9 cellular contexts compared by ENCODE assay signal in genomic region chr14:102568115-102568614, GRCh38. TPM values are rescaled to one million over a fixed set of nuclear protein-coding genes. Genes with fewer than 3 reads are reported as not detected.
DNase-seq lines count a peak whose midpoint lies in the region; ATAC-seq and TF ChIP-seq lines count a peak whose summit lies in the region.
"Had no signal": no experiment of that assay in that cellular context is flagged by ENCODE, and none has a peak within 500 bp of the region (broad histone marks: within the 10 kb centered on the region; RNA-seq: fewer than 3 reads in every experiment).

No MANE protein-coding gene starts in this region.

- H2AFZ ChIP-seq in OCI-LY1 (ENCODE audit: low read length): no peak overlapping the region

- H3K36me3 Mint-ChIP-seq in CD4-positive, alpha-beta T cell (ENCODE audit: low read depth): no peaks in the 10 kb centered on the region
- H3K36me3 Mint-ChIP-seq in activated naive CD4-positive, alpha-beta T cell treated with anti-CD3 and anti-CD28 coated beads, Interleukin-2, amount 50 U/mL, for 24 hours: no peaks in the 10 kb centered on the region
- H3K36me3 Mint-ChIP-seq in natural killer cell: no peaks in the 10 kb centered on the region

- H3K4me3 Mint-ChIP-seq in CD4-positive, alpha-beta T cell: peak overlapping the region; percentile 9
- H3K4me3 Mint-ChIP-seq in activated naive CD4-positive, alpha-beta T cell treated with anti-CD3 and anti-CD28 coated beads, Interleukin-2, amount 50 U/mL, for 24 hours: peak overlapping the region; percentile 82
- peak overlapping the region; percentile 52 for H3K4me3 Mint-ChIP-seq in natural killer cell

- no peaks in the 10 kb centered on the region for H3K79me2 ChIP-seq in OCI-LY1 (ENCODE audit: insufficient read depth, low read length)

- peak overlapping the region; percentile 36 for H3K4me3 ChIP-seq in OCI-LY1 (ENCODE audit: low read depth, low read length, poor library complexity, severe bottlenecking)

- intact Hi-C loops in CD4-positive, alpha-beta T cell (cut with DNase I, micrococcal nuclease): no loop called here
- intact Hi-C loops in natural killer cell (cut with micrococcal nuclease): no loop called here

- H3K27me3 ChIP-seq in CD4-positive, alpha-beta T cell (ENCODE audit: control insufficient read depth, insufficient read depth, low read length): no peaks in the 10 kb centered on the region
- no peaks in the 10 kb centered on the region for H3K27me3 ChIP-seq in OCI-LY1 (ENCODE audit: insufficient read depth, low read length)

- no peaks in the 10 kb centered on the region for H3F3A ChIP-seq in OCI-LY1 (ENCODE audit: insufficient read depth, low read length)

- peak overlapping the region; percentile 37; the same call in 1 of the 2 replicates for H3K9ac ChIP-seq in OCI-LY1 (ENCODE audit: low read length)
- H3K9ac ChIP-seq: KMS-11 had no signal

- H3K9me3 Mint-ChIP-seq in CD4-positive, alpha-beta T cell: no peaks in the 10 kb centered on the region
- H3K9me3 Mint-ChIP-seq in activated naive CD4-positive, alpha-beta T cell treated with anti-CD3 and anti-CD28 coated beads, Interleukin-2, amount 50 U/mL, for 24 hours: no peaks in the 10 kb centered on the region
- H3K9me3 Mint-ChIP-seq in natural killer cell: no peaks in the 10 kb centered on the region

- H4K20me1 ChIP-seq in OCI-LY1 (ENCODE audit: insufficient read depth, low read length): no peaks in the 10 kb centered on the region

- no peaks in the 10 kb centered on the region for H3K27me3 Mint-ChIP-seq in CD4-positive, alpha-beta T cell
- no peaks in the 10 kb centered on the region for H3K27me3 Mint-ChIP-seq in activated naive CD4-positive, alpha-beta T cell treated with anti-CD3 and anti-CD28 coated beads, Interleukin-2, amount 50 U/mL, for 24 hours
- H3K27me3 Mint-ChIP-seq in natural killer cell (ENCODE audit: low read depth in 2 of 2): no peaks in the 10 kb centered on the region

- POLR2A ChIA-PET in CD4-positive, alpha-beta T cell (lab: Charles Lee): no interaction called here

- H3K9me3 ChIP-seq in CD4-positive, alpha-beta T cell (ENCODE audit: control insufficient read depth, low read length): no peaks in the 10 kb centered on the region
- no peaks in the 10 kb centered on the region for H3K9me3 ChIP-seq in OCI-LY1 (ENCODE audit: low read length)

- TF ChIP-seq CTCF in CD4-positive, alpha-beta T cell (IDR thresholded peaks at IDR 0.05): no peak
- TF ChIP-seq CTCF in OCI-LY1 (IDR thresholded peaks at IDR 0.05; ENCODE audit: low read length) (no peak), natural killer cell (IDR thresholded peaks at IDR 0.05) (no peak)

- H3K9me2 ChIP-seq in OCI-LY1 (ENCODE audit: low read depth, low read length): no peaks in the 10 kb centered on the region

- peak overlapping the region; percentile 62 for H3K4me2 ChIP-seq in OCI-LY1 (ENCODE audit: low read length)
- H3K4me2 ChIP-seq: KMS-11 had no signal

- H3K27ac Mint-ChIP-seq in CD4-positive, alpha-beta T cell: peak overlapping the region; percentile 49
- peak overlapping the region; percentile 97 for H3K27ac Mint-ChIP-seq in activated naive CD4-positive, alpha-beta T cell treated with anti-CD3 and anti-CD28 coated beads, Interleukin-2, amount 50 U/mL, for 24 hours
- H3K27ac Mint-ChIP-seq in natural killer cell: no peak overlapping the region

- CTCF ChIA-PET in CD4-positive, alpha-beta T cell (lab: Charles Lee): no interaction called here

- peaks cover 30% of the 10 kb centered on the region for H3K4me1 ChIP-seq in OCI-LY1 (ENCODE audit: insufficient read depth, low read length, severe bottlenecking)

- no peaks in the 10 kb centered on the region for H3K36me3 ChIP-seq in OCI-LY1 (ENCODE audit: insufficient read depth, low read length)

- DNase-seq in CD4-positive, alpha-beta T cell: peak in 6 of 10 experiments; percentile 37 to 57 (median 47)
- DNase-seq in natural killer cell: no peak
- no peak for DNase-seq in superior temporal gyrus (ENCODE audit: extremely low spot score)
- no peak for DNase-seq in DMS153 (lab: John Stamatoyannopoulos, UW)

- no peak overlapping the region for H3K27ac ChIP-seq in CD4-positive, alpha-beta T cell (ENCODE audit: low read depth, low read length)
- H3K27ac ChIP-seq in OCI-LY1 (ENCODE audit: low read depth, low read length, poor library complexity, severe bottlenecking): peak overlapping the region; percentile 51
- H3K27ac ChIP-seq: KMS-11 had no signal

- ATAC-seq in CD4-positive, alpha-beta T cell (ENCODE audit: poor library complexity): no peak
- ATAC-seq in natural killer cell (peak in 2 of 3 donors; percentile 42 to 63), HG03457 (IDR thresholded peaks at IDR 0.05; ENCODE audit: unreplicated experiment) (no peak), HG02938 (IDR thresholded peaks at IDR 0.05; ENCODE audit: unreplicated experiment) (no peak)

- peaks cover 6% of the 10 kb centered on the region for H3K4me1 Mint-ChIP-seq in CD4-positive, alpha-beta T cell (ENCODE audit: low read depth)
- peaks cover 18% of the 10 kb centered on the region for H3K4me1 Mint-ChIP-seq in activated naive CD4-positive, alpha-beta T cell treated with anti-CD3 and anti-CD28 coated beads, Interleukin-2, amount 50 U/mL, for 24 hours
- H3K4me1 Mint-ChIP-seq in natural killer cell: peaks cover 6 to 7% of the 10 kb centered on the region in 2 donors

RNA-seq across cellular contexts. Expression of gene RCOR1, which starts 24.3 kb away (rescaled TPM):
- 10 to 100 TPM; 20.5 to 23.1 TPM for total RNA-seq in CD4-positive, alpha-beta T cell
- 10 to 100 TPM; 20.3 to 36.5 (median 21.8) TPM for total RNA-seq in natural killer cell

RNA-seq across cellular contexts. Expression of gene ANKRD9, which starts 58.6 kb away (rescaled TPM):
- 1 to 10 TPM; 4.4 to 5.5 TPM for total RNA-seq in CD4-positive, alpha-beta T cell
- total RNA-seq in natural killer cell: 10 to 100 TPM in 1 of 3 donors, 1 to 10 TPM in 2; 4.0 to 11.0 (median 9.6) TPM

Comparison
In these comparisons a context has a peak if more than half of its experiments do, and no peak if none do; other contexts are left out.
1. ATAC-seq: peak in natural killer cell (2 of 3); none in CD4-positive, alpha-beta T cell (single experiment), HG03457 (single experiment) and HG02938 (single experiment).
2. DNase-seq: peak in CD4-positive, alpha-beta T cell (6 of 10); none in natural killer cell (single experiment), superior temporal gyrus (single experiment) and DMS153 (single experiment).
3. H3K27ac Mint-ChIP-seq: peak in CD4-positive, alpha-beta T cell (single experiment) and activated naive CD4-positive, alpha-beta T cell treated with anti-CD3 and anti-CD28 coated beads, Interleukin-2, amount 50 U/mL, for 24 hours (single experiment); none in natural killer cell (0 of 2).
4. H3K4me3 Mint-ChIP-seq: peak in every context shown above with its lines; median percentile 82 in activated naive CD4-positive, alpha-beta T cell treated with anti-CD3 and anti-CD28 coated beads, Interleukin-2, amount 50 U/mL, for 24 hours; 52 in natural killer cell; 9 in CD4-positive, alpha-beta T cell.